Comparison of ENCODE assay signal across 22 cellular contexts in the genomic region with DNA sequence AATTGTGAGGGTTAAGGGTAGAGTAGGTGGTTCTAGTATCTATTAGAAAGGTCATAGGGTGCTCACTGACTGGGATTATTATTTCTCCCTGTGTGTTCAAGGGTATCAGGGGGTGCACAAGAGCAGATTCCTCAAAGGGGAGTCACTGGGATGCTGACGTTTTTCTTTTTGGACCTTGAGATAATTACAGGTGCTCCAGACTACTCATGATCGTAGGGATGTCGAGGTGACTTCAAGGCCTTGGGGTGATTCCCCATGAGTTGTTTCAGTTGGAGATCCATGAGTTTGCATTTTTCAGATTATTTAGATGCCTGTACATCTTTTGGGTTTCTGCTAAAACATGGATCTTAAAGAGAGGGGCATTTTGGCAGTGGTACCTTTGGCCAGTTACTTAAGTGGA. TPM values are rescaled to one million over a fixed set of nuclear protein-coding genes. Genes with fewer than 3 reads are reported as not detected.
DNase-seq lines count a peak whose midpoint lies in the region; ATAC-seq, FAIRE-seq and TF ChIP-seq lines count a peak whose summit lies in the region.
"Had no signal": no experiment of that assay in that cellular context is flagged by ENCODE, and none has a peak within 500 bp of the region (broad histone marks: within the 10 kb centered on the region; RNA-seq: fewer than 3 reads in every experiment).

No MANE protein-coding gene starts in this region.

- no peak overlapping the region for H3K4me3 ChIP-seq in PC-3 (ENCODE audit: low read length)
- no peak overlapping the region for H3K4me3 ChIP-seq in mammary epithelial cell (replicated peaks in 1 of 3; ENCODE audit: insufficient read depth in 1 of 3, low read depth in 2 of 3, low read length in 3 of 3)
- H3K4me3 ChIP-seq in hepatocyte = no peak overlapping the region
- H3K4me3 ChIP-seq: GM23248 had no signal

- TF ChIP-seq POLR2A in H54 (IDR thresholded peaks at IDR 0.05; ENCODE audit: low read depth, low read length) = no peak

- intact Hi-C loops in PC-3 (cut with micrococcal nuclease) = no loop called here
- intact Hi-C loops in mammary epithelial cell (cut with micrococcal nuclease) = no loop called here

- H3K9ac ChIP-seq in PC-3 (ENCODE audit: low read length) (peak overlapping the region; percentile 73), mammary epithelial cell (ENCODE audit: insufficient read depth, low read length) (peak overlapping the region; percentile 39)
- H3K9ac ChIP-seq: GM23248 had no signal

- peaks cover 16% of the 10 kb centered on the region for H3K36me3 ChIP-seq in PC-3 (ENCODE audit: low read depth, low read length)
- peaks cover under 1% of the 10 kb centered on the region for H3K36me3 ChIP-seq in mammary epithelial cell (ENCODE audit: insufficient read depth, low read length)
- H3K36me3 ChIP-seq in hepatocyte (replicated peaks; ENCODE audit: insufficient read depth, low read depth) = no peaks in the 10 kb centered on the region

- H3K27me3 ChIP-seq in PC-3 (ENCODE audit: low read length) (no peaks in the 10 kb centered on the region), mammary epithelial cell (ENCODE audit: insufficient read depth, low read length) (no peaks in the 10 kb centered on the region), hepatocyte (no peaks in the 10 kb centered on the region)

- dilution Hi-C loops in mammary epithelial cell (cut with HindIII; ENCODE audit: low sequenced_read_pairs) = loop anchor here (25.0 kb wide), 1 partner anchor 211 kb away; a partner anchor contains a TSS

- H3K4me1 ChIP-seq in PC-3 (ENCODE audit: insufficient read depth, low read length) = peaks cover 29% of the 10 kb centered on the region
- H3K4me1 ChIP-seq in mammary epithelial cell (ENCODE audit: insufficient read depth, low read length) = peaks cover 51% of the 10 kb centered on the region
- no peaks in the 10 kb centered on the region for H3K4me1 ChIP-seq in hepatocyte (ENCODE audit: insufficient read depth)
- H3K4me1 ChIP-seq: Caco-2 had no signal

- H3K4me2 ChIP-seq in PC-3 (ENCODE audit: low read length) (peak overlapping the region; percentile 70; the same call in 1 of the 2 replicates), mammary epithelial cell (ENCODE audit: insufficient read depth, low read depth, low read length) (peak overlapping the region; percentile 53), hepatocyte (no peak overlapping the region)

- peaks cover 4% of the 10 kb centered on the region for H3F3A ChIP-seq in PC-3 (ENCODE audit: low read length, unreplicated experiment)

- H3K9me3 ChIP-seq in PC-3 (ENCODE audit: low read length) = no peaks in the 10 kb centered on the region
- H3K9me3 ChIP-seq in mammary epithelial cell (replicated peaks; ENCODE audit: insufficient read depth, low read length) = no peaks in the 10 kb centered on the region
- no peaks in the 10 kb centered on the region for H3K9me3 ChIP-seq in hepatocyte (ENCODE audit: low read depth)
- H3K9me3 ChIP-seq: Caco-2 had no signal

- in situ Hi-C loops in mammary epithelial cell (cut with MboI; ENCODE audit: low sequenced_read_pairs in 2 of 2) = no loop called here

- H4K20me1 ChIP-seq in PC-3 (ENCODE audit: low read length) (no peaks in the 10 kb centered on the region), mammary epithelial cell (ENCODE audit: insufficient read depth, low read length) (no peaks in the 10 kb centered on the region), hepatocyte (ENCODE audit: insufficient read depth, poor library complexity, severe bottlenecking) (no peaks in the 10 kb centered on the region)

- POLR2A ChIA-PET in GM10248 (lab: Yijun Ruan, JAX) (no interaction called here), PC-3 (lab: Charles Lee; ENCODE audit: unreplicated experiment) (no interaction called here)

- H3K9me2 ChIP-seq in PC-3 (replicated peaks; ENCODE audit: low read length) (no peaks in the 10 kb centered on the region), hepatocyte (replicated peaks; ENCODE audit: insufficient read depth) (no peaks in the 10 kb centered on the region)

- CTCF ChIA-PET in GM10248 (lab: Yijun Ruan, JAX) = interaction anchor here (1.3 to 1.5 kb wide), 2 partner anchors 19 to 29 kb away, joined by 3 read pairs; no protein-coding TSS in a partner anchor
- CTCF ChIA-PET in PC-3 (lab: Charles Lee) = no interaction called here
- CTCF ChIA-PET in mammary epithelial cell (lab: Charles Lee; ENCODE audit: low non-redundant PET) = no interaction called here

- H3K27ac ChIP-seq in PC-3 (ENCODE audit: low read length) = peak overlapping the region; percentile 96
- peak overlapping the region; percentile 72 for H3K27ac ChIP-seq in mammary epithelial cell (ENCODE audit: insufficient read depth, low read depth, low read length)
- H3K27ac ChIP-seq in hepatocyte = peak overlapping the region; percentile 15
- H3K27ac ChIP-seq: C4-2B, GM23248 had no signal

- TF ChIP-seq CTCF in GM10248 (IDR thresholded peaks at IDR 0.05; ENCODE audit: control extremely low read depth, extremely low read depth, low read depth, missing control alignments) (no peak), PC-3 (conservative IDR thresholded peaks at IDR 0.05; ENCODE audit: low read depth, low read length) (no peak), mammary epithelial cell (conservative IDR thresholded peaks at IDR 0.05 in 1 of 2, IDR thresholded peaks at IDR 0.05 in 1 of 2; ENCODE audit: extremely low read depth in 1 of 2, insufficient read depth in 1 of 2, low read depth in 1 of 2, low read length in 2 of 2) (no peak), hepatocyte (IDR thresholded peaks at IDR 0.05; ENCODE audit: poor library complexity) (no peak)

- ATAC-seq in PC-3 (no peak), GM21447 (IDR thresholded peaks at IDR 0.05; ENCODE audit: unreplicated experiment) (no peak), HG03439 (IDR thresholded peaks at IDR 0.05; ENCODE audit: unreplicated experiment) (no peak)
- ATAC-seq: HepG2 had no signal

- BruUV-seq in PC-3 (replicated peaks; lab: Mats Ljungman, UMichigan) (no TSS peak), mammary epithelial cell (replicated peaks; lab: Mats Ljungman, UMichigan) (no TSS peak)

- FAIRE-seq in H54 (lab: Jason Lieb, UNC) = no peak
- FAIRE-seq: D721Med, G401.6, GM19239, HepG2 had no signal

- H3K79me2 ChIP-seq in PC-3 (ENCODE audit: low read length) = peaks cover 82% of the 10 kb centered on the region
- H3K79me2 ChIP-seq in mammary epithelial cell (ENCODE audit: insufficient read depth, low read length) = peaks cover 64% of the 10 kb centered on the region
- H3K79me2 ChIP-seq in hepatocyte = no peaks in the 10 kb centered on the region

- H2AFZ ChIP-seq in PC-3 (ENCODE audit: low read length) (no peak overlapping the region), mammary epithelial cell (ENCODE audit: low read depth, low read length) (no peak overlapping the region), hepatocyte (no peak overlapping the region)
- H2AFZ ChIP-seq: GM23248 had no signal

- peak; percentile 4 for DNase-seq in GM10248 (ENCODE audit: extremely low spot score)
- no peak for DNase-seq in PC-3
- no peak for DNase-seq in mammary epithelial cell
- DNase-seq in hepatocyte (ENCODE audit: low spot score) = no peak
- DNase-seq in H54 (ENCODE audit: insufficient read length, low spot score) = no peak
- no peak for DNase-seq in Kasumi-1 (lab: John Stamatoyannopoulos, UW)
- DNase-seq: ACHN; Caco-2; CD4-positive, alpha-beta T cell; GM23248; KBM-7 had no signal

- WGBS in mammary epithelial cell (ENCODE audit: low coverage, missing lambda C conversion rate) = 91% methylated on average over 3 of the region's 3 CpGs
- WGBS in hepatocyte (ENCODE audit: low lambda C conversion rate, missing lambda C conversion rate) = 81% methylated on average over 3 of the region's 3 CpGs

RNA-seq across cellular contexts. Expression of a gene that starts 41.4 kb away (rescaled TPM):
- total RNA-seq in PC-3 (2014; rRNA removed) (not detected in 2 replicates), mammary epithelial cell (not detected), hepatocyte (0.07 TPM in 1 of 2 replicates, not detected in the other)
- polyA plus RNA-seq in mammary epithelial cell (not detected), hepatocyte (not detected in 2 replicates)
- polyA minus RNA-seq in mammary epithelial cell = not detected
- total RNA-seq: A172; Caco-2; CD4-positive, alpha-beta T cell; GM23248; H4; HepG2 had no signal
- polyA plus RNA-seq: BJ, GM23248, HepG2, IgD-negative memory B cell had no signal

Comparison
In these comparisons a context has a peak if more than half of its experiments do, and no peak if none do; other contexts are left out.
1. H3K27ac ChIP-seq: peak in every context shown above with its lines; median percentile 96 in PC-3; 72 in mammary epithelial cell; 15 in hepatocyte.